21 cellular contexts compared by ENCODE assay signal in the genomic region with DNA sequence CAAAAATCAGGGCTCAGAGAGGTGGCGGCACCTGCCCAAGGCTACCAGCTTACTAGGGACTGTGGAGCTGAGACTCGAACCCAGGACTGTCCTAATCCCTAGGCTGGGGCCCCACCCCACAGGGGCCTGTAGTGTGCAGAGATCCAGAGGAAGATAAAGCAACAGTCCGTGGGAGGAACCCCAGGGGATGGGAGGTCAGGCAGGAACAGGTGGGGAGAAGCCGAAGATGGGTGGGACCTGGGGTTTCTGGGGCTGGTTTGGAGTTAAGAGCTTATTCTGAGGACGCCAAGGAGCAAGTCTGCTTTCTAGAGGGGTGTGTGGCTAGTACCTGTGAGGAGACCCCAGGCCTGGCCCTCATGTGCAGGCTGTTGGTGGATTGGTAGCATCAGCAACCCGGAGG. TPM values are rescaled to one million over a fixed set of nuclear protein-coding genes. Genes with fewer than 3 reads are reported as not detected.
DNase-seq lines count a peak whose midpoint lies in the region; ATAC-seq and TF ChIP-seq lines count a peak whose summit lies in the region.
"Had no signal": no experiment of that assay in that cellular context is flagged by ENCODE, and none has a peak within 500 bp of the region (broad histone marks: within the 10 kb centered on the region; RNA-seq: fewer than 3 reads in every experiment).

No MANE protein-coding gene starts in this region.

- H3K27me3 ChIP-seq in CD4-positive, CD25-positive, alpha-beta regulatory T cell (ENCODE audit: control insufficient read depth, insufficient read depth, low read length) = no peaks in the 10 kb centered on the region
- H3K27me3 ChIP-seq in ascending aorta = no peaks in the 10 kb centered on the region
- H3K27me3 ChIP-seq: esophagus muscularis mucosa, stomach, tibial nerve had no signal

- H3K4me3 ChIP-seq in CD4-positive, CD25-positive, alpha-beta regulatory T cell (ENCODE audit: low read depth, low read length) = no peak overlapping the region
- no peak overlapping the region for H3K4me3 ChIP-seq in ascending aorta
- H3K4me3 ChIP-seq: esophagus muscularis mucosa, lung, stomach, tibial nerve had no signal

- intact Hi-C loops in activated B cell treated with CpG ODN at 0.5 μM for 24 hours (cut with micrococcal nuclease) = loop anchor here (1.0 kb wide), 1 partner anchor 20 kb away; no protein-coding TSS in a partner anchor
- intact Hi-C loops in ascending aorta (cut with DNase I) = no loop called here

- no peaks in the 10 kb centered on the region for H3K36me3 ChIP-seq in CD4-positive, CD25-positive, alpha-beta regulatory T cell (ENCODE audit: control insufficient read depth, insufficient read depth, low read length)
- H3K36me3 ChIP-seq in ascending aorta = no peaks in the 10 kb centered on the region
- H3K36me3 ChIP-seq: esophagus muscularis mucosa, stomach, tibial nerve, WERI-Rb-1 had no signal

- TF ChIP-seq CTCF in activated B cell treated with CpG ODN at 0.5 μM for 24 hours (IDR thresholded peaks at IDR 0.05) (no peak), ascending aorta (IDR thresholded peaks at IDR 0.05) (no peak)

- no peaks in the 10 kb centered on the region for H3K9me3 ChIP-seq in CD4-positive, CD25-positive, alpha-beta regulatory T cell (ENCODE audit: control insufficient read depth in 2 of 2, low read length in 2 of 2)
- no peaks in the 10 kb centered on the region for H3K9me3 ChIP-seq in ascending aorta
- H3K9me3 ChIP-seq: Caco-2, esophagus muscularis mucosa, stomach, tibial nerve had no signal

- H3K27ac ChIP-seq in CD4-positive, CD25-positive, alpha-beta regulatory T cell (ENCODE audit: insufficient read depth, low read length, poor library complexity, severe bottlenecking) = peak overlapping the region; percentile 41
- no peak overlapping the region for H3K27ac ChIP-seq in ascending aorta
- H3K27ac ChIP-seq: esophagus muscularis mucosa, stomach, tibial nerve, WERI-Rb-1 had no signal

- no peak for DNase-seq in CD4-positive, CD25-positive, alpha-beta regulatory T cell
- DNase-seq in activated B cell treated with CpG ODN at 0.5 μM for 24 hours (no peak), HK-2 (ENCODE audit: unreplicated experiment) (no peak), ascending aorta (ENCODE audit: low spot score in 2 of 2) (no peak), COLO829 (ENCODE audit: low spot score) (no peak), cerebellum (ENCODE audit: low spot score) (no peak)
- DNase-seq in natural killer cell treated with Interleukin-12 subunit alpha and Interleukin-12 subunit beta and Interleukin-15 and Interleukin-18, amount 100 ng/mL, for 72 hours (ENCODE audit: low spot score) = no peak
- DNase-seq: activated T-cell treated with anti-CD3 and anti-CD28 coated beads for 4 hours; Caco-2; cerebellar nuclear complex; kidney; NCI-H2081 treated with DMSO at 0.1 percent for 48 hours; NCI-H446 treated with DMSO at 0.1 percent for 48 hours; stimulated activated CD4-positive, alpha-beta T cell treated with anti-CD3 and anti-CD28 coated beads, Interleukin-2, amount 100 ng/mL, for 48 hours; WERI-Rb-1 had no signal

- POLR2A ChIA-PET in activated B cell treated with CpG ODN at 0.5 μM for 24 hours (lab: Charles Lee) = interaction anchor here (0.5 to 2.8 kb wide), 6 partner anchors 11 to 45 kb away, joined by 4 to 16 read pairs (median 11); no protein-coding TSS in a partner anchor

- no peaks in the 10 kb centered on the region for H3K9me3 Mint-ChIP-seq in CD4-positive, CD25-positive, alpha-beta regulatory T cell
- no peaks in the 10 kb centered on the region for H3K9me3 Mint-ChIP-seq in activated B cell treated with CpG ODN at 0.5 μM for 24 hours
- H3K9me3 Mint-ChIP-seq in natural killer cell treated with Interleukin-12 subunit alpha and Interleukin-12 subunit beta and Interleukin-15 and Interleukin-18, amount 100 ng/mL, for 72 hours = no peaks in the 10 kb centered on the region

- ATAC-seq in CD4-positive, CD25-positive, alpha-beta regulatory T cell (ENCODE audit: low read depth in 2 of 2) = no peak
- ATAC-seq in GM21447 (IDR thresholded peaks at IDR 0.05; ENCODE audit: unreplicated experiment) (peak; percentile 6), activated B cell treated with CpG ODN at 0.5 μM for 24 hours (ENCODE audit: low read depth) (no peak)
- peak in 1 of 2 donors; percentile 8 for ATAC-seq in natural killer cell treated with Interleukin-12 subunit alpha and Interleukin-12 subunit beta and Interleukin-15 and Interleukin-18, amount 100 ng/mL, for 72 hours
- ATAC-seq: SK-N-SH treated with all-trans-retinoic acid at 6 μM for 48 hours had no signal

- H3K4me1 Mint-ChIP-seq in CD4-positive, CD25-positive, alpha-beta regulatory T cell = peaks cover 4 to 43% (median 14%) of the 10 kb centered on the region in 4 donors
- H3K4me1 Mint-ChIP-seq in activated B cell treated with CpG ODN at 0.5 μM for 24 hours = peaks cover 34% of the 10 kb centered on the region
- H3K4me1 Mint-ChIP-seq in natural killer cell treated with Interleukin-12 subunit alpha and Interleukin-12 subunit beta and Interleukin-15 and Interleukin-18, amount 100 ng/mL, for 72 hours (ENCODE audit: low read depth in 2 of 2) = peaks cover 12 to 19% of the 10 kb centered on the region in 2 donors

- CTCF ChIA-PET in activated B cell treated with CpG ODN at 0.5 μM for 24 hours (lab: Charles Lee) = no interaction called here

- peaks cover 29% of the 10 kb centered on the region for H3K4me1 ChIP-seq in CD4-positive, CD25-positive, alpha-beta regulatory T cell (ENCODE audit: control insufficient read depth, insufficient read depth, low read length, poor library complexity, severe bottlenecking)
- no peaks in the 10 kb centered on the region for H3K4me1 ChIP-seq in ascending aorta
- H3K4me1 ChIP-seq: esophagus muscularis mucosa, tibial nerve had no signal

- peak overlapping the region; percentile 90 to 98 (median 93) for H3K27ac Mint-ChIP-seq in CD4-positive, CD25-positive, alpha-beta regulatory T cell
- H3K27ac Mint-ChIP-seq in activated B cell treated with CpG ODN at 0.5 μM for 24 hours = no peak overlapping the region
- peak overlapping the region in 1 of 2 donors; percentile 76 for H3K27ac Mint-ChIP-seq in natural killer cell treated with Interleukin-12 subunit alpha and Interleukin-12 subunit beta and Interleukin-15 and Interleukin-18, amount 100 ng/mL, for 72 hours

- peak overlapping the region; percentile 81 to 91 (median 88) for H3K4me3 Mint-ChIP-seq in CD4-positive, CD25-positive, alpha-beta regulatory T cell
- H3K4me3 Mint-ChIP-seq in activated B cell treated with CpG ODN at 0.5 μM for 24 hours = peak overlapping the region; percentile 59
- H3K4me3 Mint-ChIP-seq in natural killer cell treated with Interleukin-12 subunit alpha and Interleukin-12 subunit beta and Interleukin-15 and Interleukin-18, amount 100 ng/mL, for 72 hours = peak overlapping the region; percentile 15

- peaks cover 4% of the 10 kb centered on the region for H3K27me3 Mint-ChIP-seq in CD4-positive, CD25-positive, alpha-beta regulatory T cell
- H3K27me3 Mint-ChIP-seq in activated B cell treated with CpG ODN at 0.5 μM for 24 hours = no peaks in the 10 kb centered on the region
- no peaks in the 10 kb centered on the region for H3K27me3 Mint-ChIP-seq in natural killer cell treated with Interleukin-12 subunit alpha and Interleukin-12 subunit beta and Interleukin-15 and Interleukin-18, amount 100 ng/mL, for 72 hours

- no peaks in the 10 kb centered on the region for H3K36me3 Mint-ChIP-seq in CD4-positive, CD25-positive, alpha-beta regulatory T cell
- H3K36me3 Mint-ChIP-seq in activated B cell treated with CpG ODN at 0.5 μM for 24 hours (ENCODE audit: low read depth) = peaks cover 26% of the 10 kb centered on the region
- H3K36me3 Mint-ChIP-seq in natural killer cell treated with Interleukin-12 subunit alpha and Interleukin-12 subunit beta and Interleukin-15 and Interleukin-18, amount 100 ng/mL, for 72 hours = no peaks in the 10 kb centered on the region

RNA-seq across cellular contexts. Expression of a gene that starts 14.9 kb away (rescaled TPM):
- total RNA-seq in CD4-positive, CD25-positive, alpha-beta regulatory T cell = 5.5 TPM
- 10 to 100 TPM; 23.9 to 41.6 (median 28.4) TPM for polyA plus RNA-seq in CD4-positive, CD25-positive, alpha-beta regulatory T cell
- total RNA-seq in activated B cell treated with CpG ODN at 0.5 μM for 24 hours = 16.1 and 18.3 TPM in 2 replicates
- total RNA-seq in natural killer cell treated with Interleukin-12 subunit alpha and Interleukin-12 subunit beta and Interleukin-15 and Interleukin-18, amount 100 ng/mL, for 72 hours = not detected
- total RNA-seq in ascending aorta = not detected
- total RNA-seq in cerebellum = 1.00 TPM

RNA-seq across cellular contexts. Expression of a gene that starts 47.2 kb away (rescaled TPM):
- total RNA-seq in CD4-positive, CD25-positive, alpha-beta regulatory T cell = 2.9 TPM
- 1 to 10 TPM; 3.4 to 5.1 (median 4.3) TPM for polyA plus RNA-seq in CD4-positive, CD25-positive, alpha-beta regulatory T cell
- 6.0 and 6.8 TPM in 2 replicates for total RNA-seq in activated B cell treated with CpG ODN at 0.5 μM for 24 hours
- 10 to 100 TPM; 34.3 to 69.5 TPM for total RNA-seq in natural killer cell treated with Interleukin-12 subunit alpha and Interleukin-12 subunit beta and Interleukin-15 and Interleukin-18, amount 100 ng/mL, for 72 hours
- not detected for total RNA-seq in ascending aorta
- 11.3 TPM for total RNA-seq in cerebellum

Comparison
In these comparisons a context has a peak if more than half of its experiments do, and no peak if none do; other contexts are left out.
1. H3K4me3 Mint-ChIP-seq: peak in every context shown above with its lines; median percentile 88 in CD4-positive, CD25-positive, alpha-beta regulatory T cell; 59 in activated B cell treated with CpG ODN at 0.5 μM for 24 hours; 15 in natural killer cell treated with Interleukin-12 subunit alpha and Interleukin-12 subunit beta and Interleukin-15 and Interleukin-18, amount 100 ng/mL, for 72 hours.